18 cellular contexts compared by ENCODE assay signal in genomic region chr2:55917713-55918390, GRCh38. TPM values are rescaled to one million over a fixed set of nuclear protein-coding genes. Genes with fewer than 3 reads are reported as not detected.
DNase-seq lines count a peak whose midpoint lies in the region; ATAC-seq, FAIRE-seq and TF ChIP-seq lines count a peak whose summit lies in the region.
"Had no signal": no experiment of that assay in that cellular context is flagged by ENCODE, and none has a peak within 500 bp of the region (broad histone marks: within the 10 kb centered on the region; RNA-seq: fewer than 3 reads in every experiment).

No MANE protein-coding gene starts in this region.

- POLR2A ChIA-PET in endothelial cell of umbilical vein (lab: Charles Lee) (interaction anchor here (1.1 to 2.6 kb wide), 4 partner anchors 17 to 48 kb away, joined by 3 to 12 read pairs (median 4); no protein-coding TSS in a partner anchor), HEK293T (lab: Yijun Ruan, JAX) (no interaction called here)

- intact Hi-C loops in endothelial cell of umbilical vein (cut with micrococcal nuclease) = no loop called here
- intact Hi-C loops in mucosa of descending colon (cut with DNase I, micrococcal nuclease) = no loop called here

- peaks cover 14% of the 10 kb centered on the region for H3K4me1 ChIP-seq in OCI-LY3 (ENCODE audit: low read length)
- peaks cover 82% of the 10 kb centered on the region for H3K4me1 ChIP-seq in endothelial cell of umbilical vein (ENCODE audit: control insufficient read depth, extremely low read depth, insufficient read depth, low read length)
- H3K4me1 ChIP-seq in osteoblast (ENCODE audit: insufficient read depth, low read length) = peaks cover 68% of the 10 kb centered on the region
- H3K4me1 ChIP-seq in mucosa of descending colon (ENCODE audit: low read depth) = no peaks in the 10 kb centered on the region
- H3K4me1 ChIP-seq: HAP-1 had no signal

- dilution Hi-C loops in endothelial cell of umbilical vein (cut with MboI; ENCODE audit: extremely low pct_ligation_motif_present, low sequenced_read_pairs) = no loop called here

- H3K27ac ChIP-seq in OCI-LY3 (ENCODE audit: low read length) (no peak overlapping the region), endothelial cell of umbilical vein (ENCODE audit: insufficient read depth, low read depth, low read length) (peak overlapping the region; percentile 82), osteoblast (ENCODE audit: low read depth, low read length) (no peak overlapping the region)

- H4K20me1 ChIP-seq in OCI-LY3 (ENCODE audit: insufficient read depth, low read length) (no peaks in the 10 kb centered on the region), endothelial cell of umbilical vein (replicated peaks; ENCODE audit: control insufficient read depth, extremely low read depth, insufficient read depth, low read length) (no peaks in the 10 kb centered on the region), osteoblast (ENCODE audit: insufficient read depth, low read length) (peaks cover 32% of the 10 kb centered on the region)

- DNase-seq in endothelial cell of umbilical vein (ENCODE audit: low read depth, low spot score) = peak; percentile 52
- peak; percentile 62 for DNase-seq in osteoblast (ENCODE audit: insufficient read length, low spot score, missing footprints)
- DNase-seq in HEK293T (ENCODE audit: extremely low spot score) = no peak
- no peak for DNase-seq in cerebellum (ENCODE audit: low spot score)
- no peak for DNase-seq in mucosa of descending colon
- DNase-seq: C1 segment of cervical spinal cord; Calu3; CD4-positive, alpha-beta memory T cell; COR-L47; DMS53; DMS79 treated with DMSO at 0.1 percent for 48 hours; GF-D8; GOT3 had no signal

- H3K36me3 ChIP-seq in OCI-LY3 (replicated peaks; ENCODE audit: low read depth, low read length) (no peaks in the 10 kb centered on the region), endothelial cell of umbilical vein (ENCODE audit: control insufficient read depth in 2 of 2, extremely low read depth in 1 of 2, insufficient read depth in 2 of 2, low read length in 2 of 2) (peaks cover 39 to 62% of the 10 kb centered on the region in 2 experiments), osteoblast (ENCODE audit: insufficient read depth, low read length) (peaks cover 87% of the 10 kb centered on the region), mucosa of descending colon (ENCODE audit: low read depth) (no peaks in the 10 kb centered on the region)
- H3K36me3 ChIP-seq: HAP-1 had no signal

- H3K79me2 ChIP-seq in OCI-LY3 (ENCODE audit: low read length) (no peaks in the 10 kb centered on the region), endothelial cell of umbilical vein (ENCODE audit: control insufficient read depth, insufficient read depth, low read length) (peaks cover 100% of the 10 kb centered on the region), osteoblast (ENCODE audit: insufficient read depth, low read length) (peaks cover 81% of the 10 kb centered on the region)

- H3K4me3 ChIP-seq in OCI-LY3 (ENCODE audit: low read length) (no peak overlapping the region), endothelial cell of umbilical vein (replicated peaks in 1 of 3; ENCODE audit: insufficient read depth in 1 of 3, low read depth in 1 of 3, low read length in 3 of 3) (peak overlapping the region in 2 of 3 experiments; percentile 57 to 97), osteoblast (ENCODE audit: insufficient read depth, low read length) (peak overlapping the region; percentile 8), mucosa of descending colon (no peak overlapping the region)
- H3K4me3 ChIP-seq: HAP-1 had no signal

- no peaks in the 10 kb centered on the region for H3K9me1 ChIP-seq in endothelial cell of umbilical vein (replicated peaks; ENCODE audit: control insufficient read depth, extremely low read depth, insufficient read depth, low read length)

- no peak for ATAC-seq in mucosa of descending colon

- FAIRE-seq in endothelial cell of umbilical vein (lab: Jason Lieb, UNC) = no peak
- FAIRE-seq: GM12892, H54 had no signal

- BruUV-seq in endothelial cell of umbilical vein (replicated peaks; lab: Mats Ljungman, UMichigan) = no TSS peak

- H2AFZ ChIP-seq in OCI-LY3 (ENCODE audit: low read depth, low read length) = no peak overlapping the region
- H2AFZ ChIP-seq in endothelial cell of umbilical vein (ENCODE audit: low read depth, low read length) = no peak overlapping the region
- H2AFZ ChIP-seq in osteoblast (ENCODE audit: low read length) = no peak overlapping the region

- H3K4me2 ChIP-seq in OCI-LY3 (ENCODE audit: low read length) = peak overlapping the region; percentile 48; the same call in 1 of the 2 replicates
- peak overlapping the region; percentile 99 for H3K4me2 ChIP-seq in endothelial cell of umbilical vein (ENCODE audit: insufficient read depth, low read length)
- peak overlapping the region; percentile 32 for H3K4me2 ChIP-seq in osteoblast (ENCODE audit: insufficient read depth, low read length)

- peak; percentile 63 for TF ChIP-seq POLR2A in endothelial cell of umbilical vein (IDR thresholded peaks at IDR 0.05; ENCODE audit: low read depth, low read length)

- CTCF ChIA-PET in endothelial cell of umbilical vein (lab: Charles Lee) = interaction anchor here (0.8 to 4.3 kb wide), 6 partner anchors 8 to 94 kb away, joined by 3 to 25 read pairs (median 5); no protein-coding TSS in a partner anchor
- CTCF ChIA-PET in HEK293T (lab: Yijun Ruan, JAX) = interaction anchor here (0.8 kb wide), 1 partner anchor 353 kb away, joined by 3 read pairs; no protein-coding TSS in a partner anchor

- H3K9ac ChIP-seq in OCI-LY3 (ENCODE audit: low read length) = no peak overlapping the region
- H3K9ac ChIP-seq in endothelial cell of umbilical vein (replicated peaks; ENCODE audit: extremely low read depth, insufficient read depth, low read length) = peak overlapping the region; percentile 98

- H3K9me3 ChIP-seq in OCI-LY3 (ENCODE audit: insufficient read depth, low read length) (no peaks in the 10 kb centered on the region), endothelial cell of umbilical vein (replicated peaks; ENCODE audit: control insufficient read depth, insufficient read depth, low read length) (no peaks in the 10 kb centered on the region), osteoblast (ENCODE audit: low read depth, low read length) (no peaks in the 10 kb centered on the region), mucosa of descending colon (no peaks in the 10 kb centered on the region)
- H3K9me3 ChIP-seq: HAP-1 had no signal

- TF ChIP-seq CTCF in OCI-LY3 (IDR thresholded peaks at IDR 0.05; ENCODE audit: low read depth, low read length) (no peak), endothelial cell of umbilical vein (IDR thresholded peaks at IDR 0.05; ENCODE audit: extremely low read depth in 1 of 2, insufficient read depth in 1 of 2, low read depth in 1 of 2, low read length in 2 of 2) (no peak), osteoblast (IDR thresholded peaks at IDR 0.05; ENCODE audit: extremely low read depth, low read depth, low read length) (no peak), mucosa of descending colon (IDR thresholded peaks at IDR 0.05) (no peak)

- H3K27me3 ChIP-seq in OCI-LY3 (ENCODE audit: low read depth, low read length) = no peaks in the 10 kb centered on the region
- no peaks in the 10 kb centered on the region for H3K27me3 ChIP-seq in endothelial cell of umbilical vein (ENCODE audit: control insufficient read depth in 2 of 2, insufficient read depth in 2 of 2, low read length in 2 of 2)
- no peaks in the 10 kb centered on the region for H3K27me3 ChIP-seq in osteoblast (ENCODE audit: insufficient read depth, low read length)

TF ChIP-seq in endothelial cell of umbilical vein, 7 proteins besides CTCF, POLR2A, EP300 and RAD21:
- TF ChIP-seq FOS (IDR thresholded peaks at IDR 0.05; ENCODE audit: borderline replicate concordance, insufficient read depth, low read length) (peak; percentile 12), POLR2AphosphoS5 (IDR thresholded peaks at IDR 0.05; ENCODE audit: insufficient read depth, low read depth, low read length) (no peak)
TF ChIP-seq in endothelial cell of umbilical vein: peak in this region for 1.

TF ChIP-seq in HEK293T, 16 proteins besides CTCF, POLR2A, EP300 and RAD21:
- no peak for TF ChIP-seq TARDBP (IDR thresholded peaks at IDR 0.05)
- no peak for TF ChIP-seq ELF4 (IDR thresholded peaks at IDR 0.05)
- TF ChIP-seq PKNOX1 (IDR thresholded peaks at IDR 0.05) = no peak
- no peak for TF ChIP-seq FOXK2 (IDR thresholded peaks at IDR 0.05)
- no peak for TF ChIP-seq BHLHE40 (IDR thresholded peaks at IDR 0.05; ENCODE audit: borderline replicate concordance)
- TF ChIP-seq ARNT (IDR thresholded peaks at IDR 0.05) = no peak
- no peak for TF ChIP-seq FOXA1 (IDR thresholded peaks at IDR 0.05)
- no peak for TF ChIP-seq L3MBTL2 (conservative IDR thresholded peaks at IDR 0.05)
- no peak for TF ChIP-seq LEF1 (IDR thresholded peaks at IDR 0.05; ENCODE audit: borderline replicate concordance)

RNA-seq across cellular contexts. Expression of gene EFEMP1, which starts 5.7 kb away (rescaled TPM):
- total RNA-seq in endothelial cell of umbilical vein = 2,354 and 2,981 TPM in 2 replicates
- 10,356 and 11,813 TPM in 2 replicates for polyA plus RNA-seq in endothelial cell of umbilical vein
- 7,787 and 8,501 TPM in 2 replicates for polyA plus RNA-seq in endothelial cell of umbilical vein (2011; cell fraction: cytosol; rRNA removed)
- 6,181 and 7,713 TPM in 2 replicates for polyA plus RNA-seq in endothelial cell of umbilical vein (2011; cell fraction: nucleus; rRNA removed)
- 2,631 and 3,819 TPM in 2 replicates for polyA plus RNA-seq in endothelial cell of umbilical vein (2012)
- 9,211 and 9,669 TPM in 2 replicates for polyA minus RNA-seq in endothelial cell of umbilical vein
- polyA minus RNA-seq in endothelial cell of umbilical vein (2011; cell fraction: cytosol; rRNA and poly(A)+ RNA removed) = 38.8 TPM
- polyA minus RNA-seq in endothelial cell of umbilical vein (2011; cell fraction: nucleus; rRNA and poly(A)+ RNA removed) = 5,639 and 5,640 TPM in 2 replicates
- 1,402 and 1,564 TPM in 2 replicates for total RNA-seq in osteoblast
- total RNA-seq in cerebellum = 25.0 TPM
- total RNA-seq in mucosa of descending colon = 10 to 100 TPM in 2 of 3 donors, 1 to 10 TPM in 1; 9.5 to 80.1 (median 40.8) TPM
- total RNA-seq: CD4-positive, alpha-beta memory T cell; G401 had no signal
- polyA plus RNA-seq: CD4-positive, alpha-beta memory T cell had no signal

Comparison
In these comparisons a context has a peak if more than half of its experiments do, and no peak if none do; other contexts are left out.
1. H3K4me2 ChIP-seq: peak in every context shown above with its lines; median percentile 99 in endothelial cell of umbilical vein; 48 in OCI-LY3; 32 in osteoblast.
2. H3K4me3 ChIP-seq: peak in endothelial cell of umbilical vein (2 of 3) and osteoblast (single experiment); none in OCI-LY3 (single experiment) and mucosa of descending colon (single experiment).
3. DNase-seq: peak in endothelial cell of umbilical vein (single experiment) and osteoblast (single experiment); none in HEK293T (single experiment), cerebellum (single experiment) and mucosa of descending colon (0 of 3).
4. RNA of gene EFEMP1, which starts 5.7 kb away (total RNA-seq): 2,354 to 2,981 TPM in endothelial cell of umbilical vein and 1,402 to 1,564 TPM in osteoblast; 9.5 to 80.1 TPM in mucosa of descending colon and 25.0 TPM in cerebellum (single experiment); every median in the first group is over 10 times any median in the second.